ENCODE assay signal across 8 cellular contexts in the genomic region with DNA sequence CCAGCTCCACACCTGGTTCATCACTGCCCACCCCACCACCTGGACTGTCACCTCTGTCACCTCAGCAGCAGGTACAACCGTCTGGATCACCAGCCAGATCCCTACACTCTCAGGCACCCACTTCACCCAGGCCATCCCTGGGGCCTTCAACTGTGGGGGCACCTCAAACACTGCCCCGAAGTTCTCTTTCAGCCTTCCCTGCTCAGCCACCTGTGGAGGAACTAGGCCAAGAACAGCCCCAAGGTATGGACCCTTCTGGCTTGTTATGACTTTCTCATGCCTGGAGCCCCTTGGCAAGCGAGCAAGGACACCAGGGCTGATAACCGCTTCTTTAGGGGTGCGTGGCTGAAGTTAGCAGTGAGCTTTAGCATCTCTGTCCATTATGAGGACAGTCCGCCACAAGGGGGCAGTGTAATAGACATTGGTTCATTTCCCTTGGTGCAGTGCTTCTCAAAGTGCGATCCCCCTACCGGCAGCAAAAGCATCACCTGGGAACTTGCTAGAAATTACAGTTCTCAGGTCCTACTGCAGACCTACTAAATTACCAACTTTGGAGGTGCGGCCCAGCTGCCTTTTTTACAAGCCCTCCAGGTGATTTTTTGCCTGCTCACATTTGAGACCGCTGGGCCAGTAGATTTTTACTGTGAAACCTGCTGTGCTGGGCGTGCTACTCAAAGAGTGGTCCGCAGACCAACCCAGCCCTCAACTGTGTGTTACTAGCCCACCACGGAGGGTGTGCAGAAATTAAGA. TPM values are rescaled to one million over a fixed set of nuclear protein-coding genes. Genes with fewer than 3 reads are reported as not detected.
DNase-seq lines count a peak whose midpoint lies in the region; ATAC-seq and TF ChIP-seq lines count a peak whose summit lies in the region.
"Had no signal": no experiment of that assay in that cellular context is flagged by ENCODE, and none has a peak within 500 bp of the region (broad histone marks: within the 10 kb centered on the region; RNA-seq: fewer than 3 reads in every experiment).

No MANE protein-coding gene starts in this region.

- H3K4me3 ChIP-seq in lower leg skin (ENCODE audit: low read depth, poor library complexity, severe bottlenecking), result no peak overlapping the region

- peaks cover 3% of the 10 kb centered on the region for H3K4me1 Mint-ChIP-seq in activated CD4-positive, alpha-beta T cell treated with anti-CD3 and anti-CD28 coated beads, Interleukin-2, amount 10 ng/mL, durations not matched to agents 24 days and 14 days

- no peak overlapping the region for H3K27ac Mint-ChIP-seq in activated CD4-positive, alpha-beta T cell treated with anti-CD3 and anti-CD28 coated beads, Interleukin-2, amount 10 ng/mL, durations not matched to agents 24 days and 14 days

- no peaks in the 10 kb centered on the region for H3K36me3 Mint-ChIP-seq in activated CD4-positive, alpha-beta T cell treated with anti-CD3 and anti-CD28 coated beads, Interleukin-2, amount 10 ng/mL, durations not matched to agents 24 days and 14 days (ENCODE audit: low read depth)

- peak in 1 of 3 donors; percentile 86 for TF ChIP-seq CTCF in lower leg skin (IDR thresholded peaks at IDR 0.05)

- intact Hi-C loops in activated CD4-positive, alpha-beta T cell treated with anti-CD3 and anti-CD28 coated beads, Interleukin-2, amount 10 ng/mL, durations not matched to agents 24 days and 14 days (cut with micrococcal nuclease), result loop anchor here (1.0 to 5.0 kb wide), 3 partner anchors 58 to 275 kb away; partner anchors contain the start of gene MAPK14
- intact Hi-C loops in lower leg skin (cut with DNase I; ENCODE audit: low total_unique reads), result no loop called here

- DNase-seq in NCI-H748 treated with DMSO at 0.1 percent for 48 hours (lab: John Stamatoyannopoulos, UW), result peak; percentile 72
- peak; percentile 97 for DNase-seq in activated CD4-positive, alpha-beta T cell treated with anti-CD3 and anti-CD28 coated beads, Interleukin-2, amount 10 ng/mL, durations not matched to agents 24 days and 14 days
- DNase-seq in dedifferentiated amniotic fluid mesenchymal stem cell (ENCODE audit: extremely low spot score), result peak; percentile 66
- peak; percentile 87 to 95 for DNase-seq in lower leg skin (ENCODE audit: low spot score in 2 of 2)
- peak; percentile 83 to 97 (median 94) for DNase-seq in stimulated activated CD4-positive, alpha-beta T cell treated with anti-CD3 and anti-CD28 coated beads, TNF-alpha, amount 100 ng/mL, for 48 hours (ENCODE audit: low read depth in 3 of 3)

- peaks cover 21% of the 10 kb centered on the region for H3K27me3 Mint-ChIP-seq in activated CD4-positive, alpha-beta T cell treated with anti-CD3 and anti-CD28 coated beads, Interleukin-2, amount 10 ng/mL, durations not matched to agents 24 days and 14 days

- no peak for TF ChIP-seq POLR2A in lower leg skin (IDR thresholded peaks at IDR 0.05)

- H3K4me3 Mint-ChIP-seq in activated CD4-positive, alpha-beta T cell treated with anti-CD3 and anti-CD28 coated beads, Interleukin-2, amount 10 ng/mL, durations not matched to agents 24 days and 14 days, result no peak overlapping the region

- no peaks in the 10 kb centered on the region for H3K9me3 Mint-ChIP-seq in activated CD4-positive, alpha-beta T cell treated with anti-CD3 and anti-CD28 coated beads, Interleukin-2, amount 10 ng/mL, durations not matched to agents 24 days and 14 days

- ATAC-seq in GM18498 (IDR thresholded peaks at IDR 0.05; ENCODE audit: unreplicated experiment) (peak; percentile 72), HG03469 (IDR thresholded peaks at IDR 0.05; ENCODE audit: unreplicated experiment) (peak; percentile 46)

- 28 to 33% methylated on average over 13 of the region's 13 CpGs for WGBS in lower leg skin, 2 donors

RNA-seq across cellular contexts. Expression of gene PNPLA1, which starts 32.5 kb away (rescaled TPM):
- not detected in 2 replicates for total RNA-seq in activated CD4-positive, alpha-beta T cell treated with anti-CD3 and anti-CD28 coated beads, Interleukin-2, amount 10 ng/mL, durations not matched to agents 24 days and 14 days
- total RNA-seq in lower leg skin, result 10 to 100 TPM; 26.7 to 54.2 (median 30.0) TPM
- total RNA-seq: subcutaneous adipose tissue had no signal

RNA-seq across cellular contexts. Expression of gene BNIP5, which starts 34.3 kb away (rescaled TPM):
- total RNA-seq in activated CD4-positive, alpha-beta T cell treated with anti-CD3 and anti-CD28 coated beads, Interleukin-2, amount 10 ng/mL, durations not matched to agents 24 days and 14 days, result not detected in 2 replicates
- not detected for total RNA-seq in lower leg skin
- total RNA-seq: subcutaneous adipose tissue had no signal

Comparison
In these comparisons a context has a peak if more than half of its experiments do, and no peak if none do; other contexts are left out.
1. RNA of gene PNPLA1, which starts 32.5 kb away (total RNA-seq): 26.7 to 54.2 TPM in lower leg skin; not detected in activated CD4-positive, alpha-beta T cell treated with anti-CD3 and anti-CD28 coated beads, Interleukin-2, amount 10 ng/mL, durations not matched to agents 24 days and 14 days; every median in the first group is over 10 times any median in the second.
2. Peak in every context shown above with its lines, with median percentiles within 50 percentile points of each other: DNase-seq.